28 cellular contexts compared by ENCODE assay signal in the genomic region with DNA sequence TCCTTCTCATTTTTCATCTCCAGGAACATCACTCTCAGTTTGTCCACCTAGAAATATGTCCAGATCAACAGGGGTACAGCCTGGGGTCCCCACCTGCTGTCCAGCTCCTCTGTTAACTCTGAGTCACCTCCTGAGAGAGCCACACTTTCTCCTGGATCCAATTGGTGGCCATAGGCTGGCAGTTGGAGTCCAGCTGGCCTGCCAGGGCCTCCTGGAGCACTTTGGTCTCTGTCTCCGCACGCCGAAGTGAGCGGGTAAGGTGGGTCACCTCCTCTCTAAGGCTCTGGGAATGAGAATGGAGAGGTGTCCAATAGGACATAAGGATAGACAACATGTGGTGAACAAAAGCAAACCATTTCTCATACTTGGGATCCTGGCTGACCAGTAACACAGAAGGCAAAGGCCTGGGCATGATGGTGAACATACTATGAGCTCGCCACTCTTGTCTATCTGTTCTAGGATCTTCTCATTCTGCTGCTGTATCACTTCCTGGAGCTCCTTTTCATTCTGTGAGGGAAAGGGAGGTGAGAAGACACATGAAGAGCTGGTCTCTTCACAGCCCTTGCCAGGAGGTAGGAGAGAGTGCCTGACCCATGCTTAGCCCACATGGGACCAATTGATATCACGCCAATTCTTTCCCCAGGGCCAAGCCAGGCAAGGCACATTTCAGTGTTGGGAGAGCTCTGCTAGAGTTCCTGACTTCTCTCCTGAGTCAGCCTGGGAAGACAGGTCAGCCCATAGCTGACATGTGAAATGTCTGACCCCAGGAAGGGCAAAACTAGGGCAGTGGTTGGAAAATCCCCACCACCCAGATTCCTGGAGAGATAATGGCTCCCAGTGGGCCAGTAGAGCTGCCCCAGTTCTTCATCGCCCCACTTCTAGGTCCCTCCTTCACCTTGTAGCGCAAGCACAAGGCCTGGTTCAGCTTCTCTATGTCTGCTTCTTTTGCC. TPM values are rescaled to one million over a fixed set of nuclear protein-coding genes. Genes with fewer than 3 reads are reported as not detected.
DNase-seq lines count a peak whose midpoint lies in the region; ATAC-seq, FAIRE-seq and TF ChIP-seq lines count a peak whose summit lies in the region.
"Had no signal": no experiment of that assay in that cellular context is flagged by ENCODE, and none has a peak within 500 bp of the region (broad histone marks: within the 10 kb centered on the region; RNA-seq: fewer than 3 reads in every experiment).

No MANE protein-coding gene starts in this region.

- H3K79me2 ChIP-seq in GM12878 (ENCODE audit: control insufficient read depth, insufficient read depth, low read length) = peaks cover 20% of the 10 kb centered on the region

- H3K36me3 ChIP-seq in GM12878 (ENCODE audit: control insufficient read depth in 2 of 2, insufficient read depth in 2 of 2, low read length in 1 of 2) (peaks cover 20 to 37% of the 10 kb centered on the region in 2 experiments), BE2C (peaks cover 18% of the 10 kb centered on the region)
- H3K36me3 ChIP-seq: pancreas had no signal

- SMC1A ChIA-PET in GM12878 (lab: Charles Lee; ENCODE audit: uncharacterized antibody, unreplicated experiment) = interaction anchor here (0.8 to 3.0 kb wide), 7 partner anchors 13 to 84 kb away, joined by 3 to 13 read pairs (median 4); partner anchors contain the start of genes SDF2 and SUPT6H

- no peak for DNase-seq in T-helper 1 cell
- DNase-seq in activated naive CD8-positive, alpha-beta T cell treated with anti-CD3 and anti-CD28 coated beads, Interleukin-2, amount 50 U/mL, for 24 hours = no peak
- no peak for DNase-seq in activated naive CD8-positive, alpha-beta T cell treated with anti-CD3 and anti-CD28 coated beads for 36 hours
- no peak for DNase-seq in GM12878 (ENCODE audit: low read depth, low spot score)
- no peak for DNase-seq in NCI-H2029 (lab: John Stamatoyannopoulos, UW)
- no peak for DNase-seq in BE2C
- DNase-seq: 8988T; activated CD4-positive, alpha-beta T cell treated with anti-CD3 and anti-CD28 coated beads, Interleukin-2, amount 10 ng/mL, durations not matched to agents 7 days and 5 days; activated CD8-positive, alpha-beta memory T cell treated with anti-CD3 and anti-CD28 coated beads, Interleukin-2, amount 50 U/mL, for 48 hours; cortex of kidney; DMS79; HCEC 1CT; left colon; mammary epithelial cell; NCI-H1417 treated with DMSO at 0.1 percent for 48 hours; NCI-H226; pancreas; retina; SHP77; T1000; trophoblast cell; WERI-Rb-1 had no signal

- WGBS in GM12878 (ENCODE audit: insufficient coverage, insufficient replicate concordance, low lambda C conversion rate, missing lambda C conversion rate) = 98% methylated on average over 8 of the region's 8 CpGs

- intact Hi-C loops in GM12878 (cut with micrococcal nuclease; ENCODE audit: unreplicated experiment) = no loop called here

- H3K4me3 ChIP-seq in GM12878 = no peak overlapping the region
- H3K4me3 ChIP-seq in BE2C (ENCODE audit: low read depth, low read length) = no peak overlapping the region
- H3K4me3 ChIP-seq: pancreas had no signal

- POLR2A ChIA-PET in GM12878 (lab: Charles Lee) = interaction anchor here (0.6 to 7.1 kb wide), 11 partner anchors 8 to 154 kb away, joined by 3 to 91 read pairs (median 4); partner anchors contain the start of gene PIGS

- no peaks in the 10 kb centered on the region for H3K9me3 Mint-ChIP-seq in T-helper 1 cell treated with Interleukin-12 subunit alpha and Interleukin-12 subunit beta and Interleukin-4 antibody, amounts not matched to agents 30 μg/mL and 1 μg/mL, for 36 hours
- H3K9me3 Mint-ChIP-seq in activated naive CD8-positive, alpha-beta T cell treated with anti-CD3 and anti-CD28 coated beads, Interleukin-2, amount 50 U/mL, for 24 hours = no peaks in the 10 kb centered on the region
- H3K9me3 Mint-ChIP-seq in activated naive CD8-positive, alpha-beta T cell treated with anti-CD3 and anti-CD28 coated beads for 36 hours = no peaks in the 10 kb centered on the region
- H3K9me3 Mint-ChIP-seq: activated CD4-positive, alpha-beta T cell treated with anti-CD3 and anti-CD28 coated beads, Interleukin-2, amount 10 ng/mL, durations not matched to agents 7 days and 5 days; stimulated activated memory B cell treated with anti-CD40 and anti-IgM and Interleukin-4, amounts not matched to agents 10 μg/mL and 1 μg/mL and 100 μg/mL, for 72 hours had no signal

- peak overlapping the region; percentile 86 for H3K27ac Mint-ChIP-seq in T-helper 1 cell treated with Interleukin-12 subunit alpha and Interleukin-12 subunit beta and Interleukin-4 antibody, amounts not matched to agents 30 μg/mL and 1 μg/mL, for 36 hours
- peak overlapping the region; percentile 53 for H3K27ac Mint-ChIP-seq in activated naive CD8-positive, alpha-beta T cell treated with anti-CD3 and anti-CD28 coated beads, Interleukin-2, amount 50 U/mL, for 24 hours
- no peak overlapping the region for H3K27ac Mint-ChIP-seq in activated naive CD8-positive, alpha-beta T cell treated with anti-CD3 and anti-CD28 coated beads for 36 hours
- H3K27ac Mint-ChIP-seq: activated CD4-positive, alpha-beta T cell treated with anti-CD3 and anti-CD28 coated beads, Interleukin-2, amount 10 ng/mL, durations not matched to agents 7 days and 5 days; stimulated activated memory B cell treated with anti-CD40 and anti-IgM and Interleukin-4, amounts not matched to agents 10 μg/mL and 1 μg/mL and 100 μg/mL, for 72 hours had no signal

- H3K4me3 Mint-ChIP-seq in T-helper 1 cell treated with Interleukin-12 subunit alpha and Interleukin-12 subunit beta and Interleukin-4 antibody, amounts not matched to agents 30 μg/mL and 1 μg/mL, for 36 hours = peak overlapping the region; percentile 38
- no peak overlapping the region for H3K4me3 Mint-ChIP-seq in activated naive CD8-positive, alpha-beta T cell treated with anti-CD3 and anti-CD28 coated beads, Interleukin-2, amount 50 U/mL, for 24 hours
- H3K4me3 Mint-ChIP-seq in activated naive CD8-positive, alpha-beta T cell treated with anti-CD3 and anti-CD28 coated beads for 36 hours = no peak overlapping the region
- H3K4me3 Mint-ChIP-seq: activated CD4-positive, alpha-beta T cell treated with anti-CD3 and anti-CD28 coated beads, Interleukin-2, amount 10 ng/mL, durations not matched to agents 7 days and 5 days; stimulated activated memory B cell treated with anti-CD40 and anti-IgM and Interleukin-4, amounts not matched to agents 10 μg/mL and 1 μg/mL and 100 μg/mL, for 72 hours had no signal

- no peak overlapping the region for H3K9ac ChIP-seq in GM12878 (ENCODE audit: control insufficient read depth, insufficient read depth, low read length)

- ATAC-seq in activated naive CD8-positive, alpha-beta T cell treated with anti-CD3 and anti-CD28 coated beads, Interleukin-2, amount 50 U/mL, for 24 hours = no peak
- ATAC-seq in GM12878 = no peak
- ATAC-seq: left colon; Panc1; pancreas; stimulated activated memory B cell treated with anti-CD40 and anti-IgM and Interleukin-4, amounts not matched to agents 10 μg/mL and 1 μg/mL and 100 μg/mL, for 72 hours had no signal

- no peaks in the 10 kb centered on the region for H3K27me3 Mint-ChIP-seq in T-helper 1 cell treated with Interleukin-12 subunit alpha and Interleukin-12 subunit beta and Interleukin-4 antibody, amounts not matched to agents 30 μg/mL and 1 μg/mL, for 36 hours (ENCODE audit: low read depth)
- H3K27me3 Mint-ChIP-seq in activated naive CD8-positive, alpha-beta T cell treated with anti-CD3 and anti-CD28 coated beads, Interleukin-2, amount 50 U/mL, for 24 hours = no peaks in the 10 kb centered on the region
- H3K27me3 Mint-ChIP-seq in activated naive CD8-positive, alpha-beta T cell treated with anti-CD3 and anti-CD28 coated beads for 36 hours = no peaks in the 10 kb centered on the region
- H3K27me3 Mint-ChIP-seq: activated CD4-positive, alpha-beta T cell treated with anti-CD3 and anti-CD28 coated beads, Interleukin-2, amount 10 ng/mL, durations not matched to agents 7 days and 5 days; stimulated activated memory B cell treated with anti-CD40 and anti-IgM and Interleukin-4, amounts not matched to agents 10 μg/mL and 1 μg/mL and 100 μg/mL, for 72 hours had no signal

- no peaks in the 10 kb centered on the region for H4K20me1 ChIP-seq in GM12878 (ENCODE audit: control insufficient read depth, insufficient read depth)

- RAD21 ChIA-PET in GM12878 (lab: Charles Lee; ENCODE audit: unreplicated experiment) = interaction anchor here (0.8 to 3.3 kb wide), 6 partner anchors 14 to 34 kb away, joined by 3 to 38 read pairs (median 4); no protein-coding TSS in a partner anchor

- TF ChIP-seq EP300 in GM12878 (IDR thresholded peaks at IDR 0.05; ENCODE audit: borderline replicate concordance in 1 of 2, control insufficient read depth in 1 of 2, low read depth in 2 of 2, low read length in 2 of 2) = no peak

- CTCF ChIA-PET in GM12878 (lab: Yijun Ruan, JAX) = interaction anchor here (1.3 to 4.8 kb wide), 4 partner anchors 13 to 30 kb away, joined by 3 to 56 read pairs (median 4); no protein-coding TSS in a partner anchor

- peaks cover 42% of the 10 kb centered on the region for H3K4me1 Mint-ChIP-seq in T-helper 1 cell treated with Interleukin-12 subunit alpha and Interleukin-12 subunit beta and Interleukin-4 antibody, amounts not matched to agents 30 μg/mL and 1 μg/mL, for 36 hours (ENCODE audit: low read depth)
- H3K4me1 Mint-ChIP-seq in activated naive CD8-positive, alpha-beta T cell treated with anti-CD3 and anti-CD28 coated beads, Interleukin-2, amount 50 U/mL, for 24 hours = peaks cover 22% of the 10 kb centered on the region
- H3K4me1 Mint-ChIP-seq in activated naive CD8-positive, alpha-beta T cell treated with anti-CD3 and anti-CD28 coated beads for 36 hours = peaks cover 9% of the 10 kb centered on the region

- in situ Hi-C loops in GM12878 (cut with MboI) = no loop called here

- TF ChIP-seq RAD21 in GM12878 (IDR thresholded peaks at IDR 0.05; ENCODE audit: insufficient read depth, low read depth, low read length) = no peak

- H2AFZ ChIP-seq in GM12878 (ENCODE audit: control insufficient read depth, low read depth, low read length) = no peak overlapping the region

- FAIRE-seq in GM12878 (lab: Jason Lieb, UNC) = no peak
- FAIRE-seq: bronchial epithelial cell, G401.6, pancreas had no signal

- H3K36me3 Mint-ChIP-seq in T-helper 1 cell treated with Interleukin-12 subunit alpha and Interleukin-12 subunit beta and Interleukin-4 antibody, amounts not matched to agents 30 μg/mL and 1 μg/mL, for 36 hours (ENCODE audit: low read depth) = peaks cover 32% of the 10 kb centered on the region
- H3K36me3 Mint-ChIP-seq in activated naive CD8-positive, alpha-beta T cell treated with anti-CD3 and anti-CD28 coated beads, Interleukin-2, amount 50 U/mL, for 24 hours (ENCODE audit: low read depth) = peaks cover 33% of the 10 kb centered on the region
- H3K36me3 Mint-ChIP-seq in activated naive CD8-positive, alpha-beta T cell treated with anti-CD3 and anti-CD28 coated beads for 36 hours = peaks cover 27% of the 10 kb centered on the region

- no peak overlapping the region; the same call in 1 of the 2 replicates for H3K4me2 ChIP-seq in GM12878 (ENCODE audit: control insufficient read depth, insufficient read depth)

- H3K27ac ChIP-seq in GM12878 (ENCODE audit: control insufficient read depth, insufficient read depth) = peak overlapping the region; percentile 22; the same call in 1 of the 2 replicates
- H3K27ac ChIP-seq in temporal lobe (ENCODE audit: low read depth, low read length) = peak overlapping the region; percentile 91
- H3K27ac ChIP-seq: pancreas, WERI-Rb-1 had no signal

- BruUV-seq in GM12878 (replicated peaks; lab: Mats Ljungman, UMichigan) = no TSS peak

- H3K27me3 ChIP-seq in GM12878 (replicated peaks in 1 of 2; ENCODE audit: control insufficient read depth in 2 of 2, insufficient read depth in 2 of 2, low read length in 1 of 2) (no peaks in the 10 kb centered on the region), BE2C (no peaks in the 10 kb centered on the region)
- H3K27me3 ChIP-seq: pancreas had no signal

- H3K4me1 ChIP-seq in GM12878 (ENCODE audit: control insufficient read depth, insufficient read depth, low read length) (peaks cover 29% of the 10 kb centered on the region), BE2C (peaks cover 12% of the 10 kb centered on the region)

- no peaks in the 10 kb centered on the region for H3K9me3 ChIP-seq in GM12878 (replicated peaks; ENCODE audit: control insufficient read depth, insufficient read depth, low read length)
- no peaks in the 10 kb centered on the region for H3K9me3 ChIP-seq in BE2C
- H3K9me3 ChIP-seq: pancreas had no signal

- TF ChIP-seq CTCF in GM12878 (IDR thresholded peaks at IDR 0.05 in 2 of 3, conservative IDR thresholded peaks at IDR 0.05 in 1 of 3; ENCODE audit: control insufficient read depth in 2 of 3, extremely low read depth in 1 of 3, insufficient read depth in 1 of 3, low read depth in 3 of 3, low read length in 3 of 3) (no peak), BE2C (IDR thresholded peaks at IDR 0.05; ENCODE audit: low read depth, low read length) (no peak)

- TF ChIP-seq POLR2A in GM12878 (IDR thresholded peaks at IDR 0.05; ENCODE audit: low read depth, low read length) = no peak

RNA-seq across cellular contexts. Expression of gene ALDOC, which starts 1.8 kb away (rescaled TPM):
- total RNA-seq in activated naive CD8-positive, alpha-beta T cell treated with anti-CD3 and anti-CD28 coated beads for 36 hours = 10 to 100 TPM; 85.6 to 85.8 TPM
- 72.5 and 78.6 TPM in 2 replicates for total RNA-seq in GM12878 (2013; cell fraction: nucleolus; rRNA removed)
- total RNA-seq in GM12878 (2014; rRNA removed) (110 and 119 TPM in 2 replicates), GM12878 (2014; rRNA removed; fragmentation: Illumina TruSeq; extraction: Trizol) (55.9 and 62.4 TPM in 2 replicates), GM12878 (2021) (59.9 and 71.4 TPM in 2 replicates), temporal lobe (56.8 TPM)
- polyA plus RNA-seq in GM12878 (2011; ENCODE audit: low read depth) = 279 TPM
- polyA plus RNA-seq in GM12878 (2011; rRNA removed) (109 and 268 TPM in 2 replicates), GM12878 (2014; fragmentation: Illumina TruSeq; extraction: Trizol) (62.1 and 89.8 TPM in 2 replicates), GM12878 (2014; fragmentation: Nextera tagmentation; extraction: Ambion mirVana) (100 to 1,000 TPM in 1 of 2 experiments, 10 to 100 TPM in 1; 66.6 to 107 TPM), GM12878 (2014; rRNA removed) (121 and 140 TPM in 2 replicates), GM12878 (2016; fragmentation: Nextera tagmentation; extraction: Ambion mirVana) (10 to 100 TPM; 16.0 to 19.3 TPM)
- 315 and 402 TPM in 2 replicates for polyA plus RNA-seq in GM12878 (2011; cell fraction: cytosol; rRNA removed)
- 308 and 460 TPM in 2 replicates for polyA plus RNA-seq in GM12878 (2011; cell fraction: nucleus; rRNA removed)
- 312 and 405 TPM in 2 replicates for polyA plus RNA-seq in GM12878 (2012)
- polyA minus RNA-seq in GM12878 (2011; rRNA and poly(A)+ RNA removed) = 274 and 308 TPM in 2 replicates
- 52.6 and 67.9 TPM in 2 replicates for polyA minus RNA-seq in GM12878 (2011; cell fraction: cytosol; rRNA and poly(A)+ RNA removed)
- polyA minus RNA-seq in GM12878 (2011; cell fraction: nucleus; rRNA and poly(A)+ RNA removed) = 59.0 and 74.1 TPM in 2 replicates
- polyA plus RNA-seq in BE2C (2012; ENCODE audit: insufficient read depth, insufficient read length, low read depth) = 30.9 TPM

RNA-seq across cellular contexts. Expression of gene PIGS, which starts 7.2 kb away (rescaled TPM):
- 10 to 100 TPM; 41.5 to 42.5 TPM for total RNA-seq in activated naive CD8-positive, alpha-beta T cell treated with anti-CD3 and anti-CD28 coated beads for 36 hours
- total RNA-seq in GM12878 (2013; cell fraction: nucleolus; rRNA removed) = 125 and 128 TPM in 2 replicates
- 54.7 and 55.1 TPM in 2 replicates for total RNA-seq in GM12878 (2014; rRNA removed)
- 32.8 and 36.0 TPM in 2 replicates for total RNA-seq in GM12878 (2014; rRNA removed; fragmentation: Illumina TruSeq; extraction: Trizol)
- 71.3 and 73.7 TPM in 2 replicates for total RNA-seq in GM12878 (2021)
- 37.0 TPM for polyA plus RNA-seq in GM12878 (2011; ENCODE audit: low read depth)
- 32.2 and 41.7 TPM in 2 replicates for polyA plus RNA-seq in GM12878 (2011; rRNA removed)
- 80.6 and 93.3 TPM in 2 replicates for polyA plus RNA-seq in GM12878 (2011; cell fraction: cytosol; rRNA removed)
- 105 and 109 TPM in 2 replicates for polyA plus RNA-seq in GM12878 (2011; cell fraction: nucleus; rRNA removed)
- polyA plus RNA-seq in GM12878 (2012) = 64.2 and 67.9 TPM in 2 replicates
- polyA plus RNA-seq in GM12878 (2014; fragmentation: Illumina TruSeq; extraction: Trizol) = 62.0 and 70.6 TPM in 2 replicates
- polyA plus RNA-seq in GM12878 (2014; fragmentation: Nextera tagmentation; extraction: Ambion mirVana) = 10 to 100 TPM; 27.5 to 32.2 TPM
- 46.8 and 47.0 TPM in 2 replicates for polyA plus RNA-seq in GM12878 (2014; rRNA removed)
- 10 to 100 TPM; 67.9 to 71.8 TPM for polyA plus RNA-seq in GM12878 (2016; fragmentation: Nextera tagmentation; extraction: Ambion mirVana)
- 35.0 and 59.7 TPM in 2 replicates for polyA minus RNA-seq in GM12878 (2011; rRNA and poly(A)+ RNA removed)
- 27.9 and 28.9 TPM in 2 replicates for polyA minus RNA-seq in GM12878 (2011; cell fraction: cytosol; rRNA and poly(A)+ RNA removed)
- 28.0 and 40.9 TPM in 2 replicates for polyA minus RNA-seq in GM12878 (2011; cell fraction: nucleus; rRNA and poly(A)+ RNA removed)
- 17.2 TPM for total RNA-seq in temporal lobe
- 73.0 TPM for polyA plus RNA-seq in BE2C (2012; ENCODE audit: insufficient read depth, insufficient read length, low read depth)

RNA-seq across cellular contexts. Expression of gene SPAG5, which starts 20.3 kb away (rescaled TPM):
- 100 to 1,000 TPM; 111 to 122 TPM for total RNA-seq in activated naive CD8-positive, alpha-beta T cell treated with anti-CD3 and anti-CD28 coated beads for 36 hours
- 95.7 and 98.8 TPM in 2 replicates for total RNA-seq in GM12878 (2013; cell fraction: nucleolus; rRNA removed)
- total RNA-seq in GM12878 (2014; rRNA removed) (101 and 102 TPM in 2 replicates), GM12878 (2014; rRNA removed; fragmentation: Illumina TruSeq; extraction: Trizol) (108 TPM in 2 replicates), GM12878 (2021) (103 TPM in 2 replicates), temporal lobe (4.2 TPM)
- polyA plus RNA-seq in GM12878 (2011; ENCODE audit: low read depth) = 44.0 TPM
- polyA plus RNA-seq in GM12878 (2011; rRNA removed) (161 and 166 TPM in 2 replicates), GM12878 (2014; fragmentation: Illumina TruSeq; extraction: Trizol) (96.2 and 101 TPM in 2 replicates), GM12878 (2014; fragmentation: Nextera tagmentation; extraction: Ambion mirVana) (100 to 1,000 TPM in 1 of 2 experiments, 10 to 100 TPM in 1; 73.5 to 139 TPM), GM12878 (2014; rRNA removed) (84.4 and 86.9 TPM in 2 replicates), GM12878 (2016; fragmentation: Nextera tagmentation; extraction: Ambion mirVana) (100 to 1,000 TPM; 167 to 171 TPM)
- 122 and 127 TPM in 2 replicates for polyA plus RNA-seq in GM12878 (2011; cell fraction: cytosol; rRNA removed)
- polyA plus RNA-seq in GM12878 (2011; cell fraction: nucleus; rRNA removed) = 310 and 371 TPM in 2 replicates
- 56.6 and 69.1 TPM in 2 replicates for polyA plus RNA-seq in GM12878 (2012)
- polyA minus RNA-seq in GM12878 (2011; rRNA and poly(A)+ RNA removed) = 126 and 150 TPM in 2 replicates
- polyA minus RNA-seq in GM12878 (2011; cell fraction: cytosol; rRNA and poly(A)+ RNA removed) = 76.2 and 81.5 TPM in 2 replicates
- polyA minus RNA-seq in GM12878 (2011; cell fraction: nucleus; rRNA and poly(A)+ RNA removed) = 168 and 169 TPM in 2 replicates
- polyA plus RNA-seq in BE2C (2012; ENCODE audit: insufficient read depth, insufficient read length, low read depth) = 16.4 TPM

RNA-seq across cellular contexts. Expression of gene UNC119, which starts 26.1 kb away (rescaled TPM):
- 10 to 100 TPM; 31.5 to 34.3 TPM for total RNA-seq in activated naive CD8-positive, alpha-beta T cell treated with anti-CD3 and anti-CD28 coated beads for 36 hours
- 161 and 194 TPM in 2 replicates for total RNA-seq in GM12878 (2013; cell fraction: nucleolus; rRNA removed)
- total RNA-seq in GM12878 (2014; rRNA removed) (109 and 117 TPM in 2 replicates), GM12878 (2014; rRNA removed; fragmentation: Illumina TruSeq; extraction: Trizol) (45.6 and 47.2 TPM in 2 replicates), GM12878 (2021) (70.7 and 75.6 TPM in 2 replicates), temporal lobe (31.5 TPM)
- 22.1 TPM for polyA plus RNA-seq in GM12878 (2011; ENCODE audit: low read depth)
- polyA plus RNA-seq in GM12878 (2011; rRNA removed) (275 and 436 TPM in 2 replicates), GM12878 (2014; fragmentation: Illumina TruSeq; extraction: Trizol) (28.9 and 68.4 TPM in 2 replicates), GM12878 (2014; fragmentation: Nextera tagmentation; extraction: Ambion mirVana) (1 to 10 TPM; 2.7 to 7.4 TPM), GM12878 (2014; rRNA removed) (126 and 135 TPM in 2 replicates), GM12878 (2016; fragmentation: Nextera tagmentation; extraction: Ambion mirVana) (10 to 100 TPM; 38.5 to 46.1 TPM)
- 263 and 384 TPM in 2 replicates for polyA plus RNA-seq in GM12878 (2011; cell fraction: cytosol; rRNA removed)
- polyA plus RNA-seq in GM12878 (2011; cell fraction: nucleus; rRNA removed) = 704 and 944 TPM in 2 replicates
- 46.6 and 60.8 TPM in 2 replicates for polyA plus RNA-seq in GM12878 (2012)
- polyA minus RNA-seq in GM12878 (2011; rRNA and poly(A)+ RNA removed) = 124 and 179 TPM in 2 replicates
- 49.2 and 83.6 TPM in 2 replicates for polyA minus RNA-seq in GM12878 (2011; cell fraction: cytosol; rRNA and poly(A)+ RNA removed)
- polyA minus RNA-seq in GM12878 (2011; cell fraction: nucleus; rRNA and poly(A)+ RNA removed) = 211 and 217 TPM in 2 replicates
- polyA plus RNA-seq in BE2C (2012; ENCODE audit: insufficient read depth, insufficient read length, low read depth) = 22.6 TPM

RNA-seq across cellular contexts. Expression of gene RSKR, which starts 35.5 kb away (rescaled TPM):
- total RNA-seq in activated naive CD8-positive, alpha-beta T cell treated with anti-CD3 and anti-CD28 coated beads for 36 hours = 10 to 100 TPM; 14.3 to 17.8 TPM
- total RNA-seq in GM12878 (2013; cell fraction: nucleolus; rRNA removed) = 109 and 119 TPM in 2 replicates
- total RNA-seq in GM12878 (2014; rRNA removed) = 8.5 and 9.2 TPM in 2 replicates
- total RNA-seq in GM12878 (2014; rRNA removed; fragmentation: Illumina TruSeq; extraction: Trizol) = 8.4 and 9.0 TPM in 2 replicates
- total RNA-seq in GM12878 (2021) = 11.3 and 13.0 TPM in 2 replicates
- 5.3 TPM for polyA plus RNA-seq in GM12878 (2011; ENCODE audit: low read depth)
- 18.6 and 22.4 TPM in 2 replicates for polyA plus RNA-seq in GM12878 (2011; rRNA removed)
- 12.7 and 16.3 TPM in 2 replicates for polyA plus RNA-seq in GM12878 (2011; cell fraction: cytosol; rRNA removed)
- polyA plus RNA-seq in GM12878 (2011; cell fraction: nucleus; rRNA removed) = 103 and 108 TPM in 2 replicates
- polyA plus RNA-seq in GM12878 (2012) = 4.7 and 6.5 TPM in 2 replicates
- polyA plus RNA-seq in GM12878 (2014; fragmentation: Illumina TruSeq; extraction: Trizol) = 12.7 and 13.9 TPM in 2 replicates
- 1 to 10 TPM in 1 of 2 experiments, under 1 TPM in 1; 0.52 to 1.0 TPM for polyA plus RNA-seq in GM12878 (2014; fragmentation: Nextera tagmentation; extraction: Ambion mirVana)
- polyA plus RNA-seq in GM12878 (2014; rRNA removed) = 13.2 and 18.0 TPM in 2 replicates
- 1 to 10 TPM; 1.7 to 3.6 TPM for polyA plus RNA-seq in GM12878 (2016; fragmentation: Nextera tagmentation; extraction: Ambion mirVana)
- polyA minus RNA-seq in GM12878 (2011; rRNA and poly(A)+ RNA removed) = 21.1 and 26.9 TPM in 2 replicates
- polyA minus RNA-seq in GM12878 (2011; cell fraction: cytosol; rRNA and poly(A)+ RNA removed) = 2.7 and 4.6 TPM in 2 replicates
- polyA minus RNA-seq in GM12878 (2011; cell fraction: nucleus; rRNA and poly(A)+ RNA removed) = 28.4 and 39.0 TPM in 2 replicates
- 14.8 TPM for total RNA-seq in temporal lobe
- 10.1 TPM for polyA plus RNA-seq in BE2C (2012; ENCODE audit: insufficient read depth, insufficient read length, low read depth)

Comparison
In these comparisons a context has a peak if more than half of its experiments do, and no peak if none do; other contexts are left out.
1. RNA of gene SPAG5, which starts 20.3 kb away (total RNA-seq): 111 to 122 TPM in activated naive CD8-positive, alpha-beta T cell treated with anti-CD3 and anti-CD28 coated beads for 36 hours and 95.7 to 108 TPM in GM12878; 4.2 TPM in temporal lobe (single experiment); every median in the first group is over 10 times any median in the second.